ENCODE assay signal across 18 cellular contexts in genomic region chr10:88840104-88840503, GRCh38. TPM values are rescaled to one million over a fixed set of nuclear protein-coding genes. Genes with fewer than 3 reads are reported as not detected.
A peak's percentile ranks its signal among the peaks of the same experiment; 100 is the strongest.
DNase-seq lines count a peak whose midpoint lies in the region; ATAC-seq, FAIRE-seq and TF ChIP-seq lines count a peak whose summit lies in the region.
"Had no signal": no experiment of that assay in that cellular context is flagged by ENCODE, and none has a peak within 500 bp of the region (broad histone marks: within the 10 kb centered on the region; RNA-seq: fewer than 3 reads in every experiment).

No MANE protein-coding gene starts in this region.

- TF ChIP-seq POLR2A in HepG2 (IDR thresholded peaks at IDR 0.05; ENCODE audit: insufficient read depth in 1 of 2, low read depth in 2 of 2, low read length in 2 of 2) = no peak
- no peak for TF ChIP-seq POLR2A in stomach (IDR thresholded peaks at IDR 0.05)
- TF ChIP-seq POLR2A in H54 (IDR thresholded peaks at IDR 0.05; ENCODE audit: low read depth, low read length) = no peak

- POLR2A ChIA-PET in HepG2 (lab: Yijun Ruan, JAX) = no interaction called here

- no peak for ATAC-seq in HepG2
- ATAC-seq in left lobe of liver = peak; percentile 49
- no peak for ATAC-seq in HG03565 (IDR thresholded peaks at IDR 0.05; ENCODE audit: unreplicated experiment)

- intact Hi-C loops in HepG2 (cut with micrococcal nuclease; ENCODE audit: unreplicated experiment) (no loop called here), stomach (cut with DNase I; ENCODE audit: low total_unique reads) (no loop called here)
- intact Hi-C loops in dendritic cell treated with granulocyte-macrophage colony-stimulating factor and Interleukin-4, amounts not matched to agents 40 ng/mL and 50 ng/mL, for 4 days (cut with micrococcal nuclease) = loop anchor here (5.0 kb wide), 1 partner anchor 42 kb away; the partner anchor contains the start of gene STAMBPL1
- intact Hi-C loops in activated naive CD4-positive, alpha-beta T cell treated with anti-CD3 and anti-CD28 coated beads for 36 hours (cut with micrococcal nuclease) = no loop called here

- peaks cover 6% of the 10 kb centered on the region for H3K4me1 Mint-ChIP-seq in dendritic cell treated with granulocyte-macrophage colony-stimulating factor and Interleukin-4, amounts not matched to agents 40 ng/mL and 50 ng/mL, for 4 days (ENCODE audit: low read depth)
- H3K4me1 Mint-ChIP-seq in activated naive CD4-positive, alpha-beta T cell treated with anti-CD3 and anti-CD28 coated beads for 36 hours (ENCODE audit: low read depth) = no peaks in the 10 kb centered on the region

- H3K9ac ChIP-seq in liver (ENCODE audit: low read depth in 1 of 2, low read length in 2 of 2) = no peak overlapping the region
- no peak overlapping the region for H3K9ac ChIP-seq in HepG2 (ENCODE audit: insufficient read depth, low read depth, low read length)
- H3K9ac ChIP-seq: BLaER1 treated with 17β-estradiol and CSF1 and Interleukin-3, amounts not matched to agents 10 nM and 100 nM had no signal

- no peak overlapping the region for H3K4me2 ChIP-seq in HepG2 (ENCODE audit: low read depth, low read length)

- no peak for TF ChIP-seq CTCF in liver (IDR thresholded peaks at IDR 0.05; ENCODE audit: low read depth, low read length, missing input control)
- no peak for TF ChIP-seq CTCF in HepG2 (CRISPR knock-in tag; IDR thresholded peaks at IDR 0.05)
- no peak for TF ChIP-seq CTCF in stomach (IDR thresholded peaks at IDR 0.05)

- H3K4me3 ChIP-seq in liver (ENCODE audit: low read depth in 1 of 3, low read length in 3 of 3) (no peak overlapping the region), HepG2 (replicated peaks in 1 of 3; ENCODE audit: insufficient read depth in 1 of 3, low read depth in 2 of 3, low read length in 3 of 3) (no peak overlapping the region), stomach (peak overlapping the region in 1 of 4 donors; percentile 10)
- H3K4me3 ChIP-seq: BLaER1 treated with 17β-estradiol and CSF1 and Interleukin-3, amounts not matched to agents 10 nM and 100 nM had no signal

- CTCF ChIA-PET in HepG2 (lab: Yijun Ruan, JAX; ENCODE audit: low intra/inter-chr PET ratio, low total read pairs) = no interaction called here
- CTCF ChIA-PET in activated naive CD4-positive, alpha-beta T cell treated with anti-CD3 and anti-CD28 coated beads for 36 hours (lab: Charles Lee) = interaction anchor here (1.0 to 17.1 kb wide), 5 partner anchors 8 to 377 kb away, joined by 3 to 448 read pairs (median 3); no protein-coding TSS in a partner anchor

- DNase-seq in HepG2 (ENCODE audit: low spot score) (no peak), left lobe of liver (ENCODE audit: low spot score) (no peak), stomach (no peak), H54 (ENCODE audit: insufficient read length, low spot score) (no peak)
- no peak for DNase-seq in activated naive CD4-positive, alpha-beta T cell treated with anti-CD3 and anti-CD28 coated beads for 36 hours
- DNase-seq: NCI-H187 treated with DMSO at 0.1 percent for 48 hours, NCI-H69 had no signal

- H3K27ac ChIP-seq in liver (ENCODE audit: low read depth in 1 of 2, low read length in 2 of 2) (peak overlapping the region; percentile 83 to 87), HepG2 (ENCODE audit: extremely low read length, insufficient read depth, low read length) (no peak overlapping the region), stomach (peak overlapping the region in 4 of 5 donors; percentile 67 to 88 (median 73))
- H3K27ac ChIP-seq: BLaER1 treated with 17β-estradiol and CSF1 and Interleukin-3, amounts not matched to agents 10 nM and 100 nM had no signal

- no TSS peak for BruUV-seq in HepG2 (replicated peaks; lab: Mats Ljungman, UMichigan)

- no peaks in the 10 kb centered on the region for H4K20me1 ChIP-seq in HepG2 (ENCODE audit: insufficient read depth, low read length)

- FAIRE-seq in HepG2 (lab: Jason Lieb, UNC) (no peak), H54 (lab: Jason Lieb, UNC) (no peak)
- FAIRE-seq: GM12892, H1, HTR-8/SVneo had no signal

- no peak overlapping the region for H3K4me3 Mint-ChIP-seq in dendritic cell treated with granulocyte-macrophage colony-stimulating factor and Interleukin-4, amounts not matched to agents 40 ng/mL and 50 ng/mL, for 4 days
- no peak overlapping the region for H3K4me3 Mint-ChIP-seq in activated naive CD4-positive, alpha-beta T cell treated with anti-CD3 and anti-CD28 coated beads for 36 hours

- no peak for TF ChIP-seq RAD21 in liver (IDR thresholded peaks at IDR 0.05)
- TF ChIP-seq RAD21 in HepG2 (CRISPR knock-in tag; IDR thresholded peaks at IDR 0.05) = no peak

- H3K27ac Mint-ChIP-seq in dendritic cell treated with granulocyte-macrophage colony-stimulating factor and Interleukin-4, amounts not matched to agents 40 ng/mL and 50 ng/mL, for 4 days = peak overlapping the region; percentile 88
- H3K27ac Mint-ChIP-seq in activated naive CD4-positive, alpha-beta T cell treated with anti-CD3 and anti-CD28 coated beads for 36 hours = no peak overlapping the region

- H3K4me1 ChIP-seq in liver (ENCODE audit: control insufficient read depth in 4 of 4, insufficient read depth in 4 of 4, low read length in 3 of 4) (peaks cover 7 to 17% (median 8%) of the 10 kb centered on the region in 4 donors), HepG2 (ENCODE audit: insufficient read depth, low read length) (no peaks in the 10 kb centered on the region), stomach (peaks cover 15 to 70% (median 34%) of the 10 kb centered on the region in 4 donors)

- no peaks in the 10 kb centered on the region for H3K27me3 Mint-ChIP-seq in dendritic cell treated with granulocyte-macrophage colony-stimulating factor and Interleukin-4, amounts not matched to agents 40 ng/mL and 50 ng/mL, for 4 days
- peaks cover 8% of the 10 kb centered on the region for H3K27me3 Mint-ChIP-seq in activated naive CD4-positive, alpha-beta T cell treated with anti-CD3 and anti-CD28 coated beads for 36 hours (ENCODE audit: low read depth)

- H2AFZ ChIP-seq in HepG2 (ENCODE audit: low read length) = no peak overlapping the region

- WGBS in liver = 45% methylated on average over 3 of the region's 3 CpGs
- 2% methylated on average over 3 of the region's 3 CpGs for WGBS in HepG2 (ENCODE audit: low lambda C conversion rate)
- WGBS in stomach, 5 donors = 41 to 55% (median 44%) methylated on average over 3 of the region's 3 CpGs

- H3K36me3 Mint-ChIP-seq in dendritic cell treated with granulocyte-macrophage colony-stimulating factor and Interleukin-4, amounts not matched to agents 40 ng/mL and 50 ng/mL, for 4 days (ENCODE audit: low read depth) = no peaks in the 10 kb centered on the region
- H3K36me3 Mint-ChIP-seq in activated naive CD4-positive, alpha-beta T cell treated with anti-CD3 and anti-CD28 coated beads for 36 hours (ENCODE audit: low read depth) = no peaks in the 10 kb centered on the region

- no peaks in the 10 kb centered on the region for H3K9me3 Mint-ChIP-seq in dendritic cell treated with granulocyte-macrophage colony-stimulating factor and Interleukin-4, amounts not matched to agents 40 ng/mL and 50 ng/mL, for 4 days
- no peaks in the 10 kb centered on the region for H3K9me3 Mint-ChIP-seq in activated naive CD4-positive, alpha-beta T cell treated with anti-CD3 and anti-CD28 coated beads for 36 hours

- H3K79me2 ChIP-seq in HepG2 (ENCODE audit: insufficient read depth, low read length) = no peaks in the 10 kb centered on the region

- H3K36me3 ChIP-seq in liver (ENCODE audit: control insufficient read depth in 4 of 4, insufficient read depth in 3 of 4, low read depth in 1 of 4, low read length in 3 of 4) = no peaks in the 10 kb centered on the region
- H3K36me3 ChIP-seq in HepG2 (replicated peaks in 1 of 2; ENCODE audit: control insufficient read depth in 1 of 2, insufficient read depth in 2 of 2, low read length in 2 of 2) = no peaks in the 10 kb centered on the region
- H3K36me3 ChIP-seq in stomach = no peaks in the 10 kb centered on the region
- H3K36me3 ChIP-seq: BLaER1 treated with 17β-estradiol and CSF1 and Interleukin-3, amounts not matched to agents 10 nM and 100 nM had no signal

- in situ Hi-C loops in HepG2 (cut with HindIII; ENCODE audit: extremely low pct_ligation_motif_present, low pct_unique_long_range_greater_than_20kb) = loop anchor here (25.0 kb wide), 1 partner anchor 372 kb away; the partner anchor contains the start of gene CH25H

- H3K9me3 ChIP-seq in liver (ENCODE audit: control insufficient read depth in 4 of 4, low read length in 3 of 4) (no peaks in the 10 kb centered on the region), HepG2 (ENCODE audit: low read length) (no peaks in the 10 kb centered on the region), stomach (no peaks in the 10 kb centered on the region)
- H3K9me3 ChIP-seq: BLaER1 treated with 17β-estradiol and CSF1 and Interleukin-3, amounts not matched to agents 10 nM and 100 nM had no signal

- H3K27me3 ChIP-seq in liver (ENCODE audit: control insufficient read depth in 4 of 4, insufficient read depth in 4 of 4, low read length in 3 of 4) (no peaks in the 10 kb centered on the region), HepG2 (ENCODE audit: control insufficient read depth in 1 of 2, insufficient read depth in 2 of 2, low read length in 2 of 2) (no peaks in the 10 kb centered on the region; a peak in 2 of 5 replicates), stomach (no peaks in the 10 kb centered on the region)
- H3K27me3 ChIP-seq: BLaER1 treated with 17β-estradiol and CSF1 and Interleukin-3, amounts not matched to agents 10 nM and 100 nM had no signal

- TF ChIP-seq EP300 in HepG2 (IDR thresholded peaks at IDR 0.05; ENCODE audit: low read depth in 2 of 2, low read length in 2 of 2) (no peak), HepG2 (CRISPR knock-in tag; IDR thresholded peaks at IDR 0.05; ENCODE audit: borderline replicate concordance) (no peak), stomach (IDR thresholded peaks at IDR 0.05) (no peak)

RNA-seq across cellular contexts. Expression of gene ANKRD22, which starts 11.5 kb away (rescaled TPM):
- total RNA-seq in liver (1 to 10 TPM in 1 of 2 donors, under 1 TPM in 1; 0.42 to 1.0 TPM), HepG2 (2016; rRNA removed; fragmentation: Illumina TruSeq; extraction: Trizol) (not detected in 2 replicates), left lobe of liver (not detected), stomach (10 to 100 TPM in 3 of 5 donors, 1 to 10 TPM in 2; 6.4 to 63.9 (median 13.8) TPM)
- polyA plus RNA-seq in liver (under 1 TPM; 0.38 to 0.43 TPM), HepG2 (2011; rRNA removed) (not detected in 2 replicates), stomach (10 to 100 TPM; 35.0 to 45.5 (median 37.9) TPM)
- total RNA-seq in HepG2 (2016; cell fraction: cytosol; rRNA removed; fragmentation: Illumina TruSeq; extraction: Trizol; ENCODE audit: low read depth) = not detected in 2 replicates
- not detected in 2 replicates for total RNA-seq in HepG2 (2016; cell fraction: insoluble cytoplasmic fraction; rRNA removed; fragmentation: Illumina TruSeq; extraction: Trizol)
- not detected in 2 replicates for total RNA-seq in HepG2 (2016; cell fraction: membrane; rRNA removed; fragmentation: Illumina TruSeq; extraction: Trizol)
- not detected in 2 replicates for total RNA-seq in HepG2 (2016; cell fraction: nucleus; rRNA removed; fragmentation: Illumina TruSeq; extraction: Trizol)
- polyA plus RNA-seq in HepG2 (2011; cell fraction: cytosol; rRNA removed) = not detected in 2 replicates
- not detected in 2 replicates for polyA plus RNA-seq in HepG2 (2011; cell fraction: nucleus; rRNA removed)
- polyA plus RNA-seq in HepG2 (2012) = not detected in 2 replicates
- not detected in 2 replicates for polyA plus RNA-seq in HepG2 (2016; cell fraction: cytosol; fragmentation: Illumina TruSeq; extraction: Trizol; ENCODE audit: low read depth)
- polyA plus RNA-seq in HepG2 (2016; cell fraction: insoluble cytoplasmic fraction; fragmentation: Illumina TruSeq; extraction: Trizol; ENCODE audit: low read depth) = not detected in 2 replicates
- polyA plus RNA-seq in HepG2 (2016; cell fraction: membrane; fragmentation: Illumina TruSeq; extraction: Trizol; ENCODE audit: low read depth) = not detected in 2 replicates
- polyA plus RNA-seq in HepG2 (2016; cell fraction: nucleus; fragmentation: Illumina TruSeq; extraction: Trizol; ENCODE audit: insufficient read depth, low read depth) = not detected in 2 replicates
- polyA minus RNA-seq in HepG2 (2011; rRNA and poly(A)+ RNA removed; ENCODE audit: low replicate concordance) = not detected in 2 replicates
- not detected in 2 replicates for polyA minus RNA-seq in HepG2 (2011; cell fraction: cytosol; rRNA and poly(A)+ RNA removed)
- not detected in 2 replicates for polyA minus RNA-seq in HepG2 (2011; cell fraction: nucleus; rRNA and poly(A)+ RNA removed)
- under 1 TPM in 1 of 2 experiments, not detected in 1; 0.12 TPM for total RNA-seq in activated naive CD4-positive, alpha-beta T cell treated with anti-CD3 and anti-CD28 coated beads for 36 hours
- total RNA-seq: A172, H1, OCI-LY7, RPMI7951 had no signal

RNA-seq across cellular contexts. Expression of gene LIPM, which starts 37.6 kb away (rescaled TPM):
- not detected for total RNA-seq in liver
- polyA plus RNA-seq in liver = not detected
- not detected in 2 replicates for total RNA-seq in HepG2 (2016; rRNA removed; fragmentation: Illumina TruSeq; extraction: Trizol)
- not detected in 2 replicates for total RNA-seq in HepG2 (2016; cell fraction: cytosol; rRNA removed; fragmentation: Illumina TruSeq; extraction: Trizol; ENCODE audit: low read depth)
- total RNA-seq in HepG2 (2016; cell fraction: insoluble cytoplasmic fraction; rRNA removed; fragmentation: Illumina TruSeq; extraction: Trizol) = not detected in 2 replicates
- not detected in 2 replicates for total RNA-seq in HepG2 (2016; cell fraction: membrane; rRNA removed; fragmentation: Illumina TruSeq; extraction: Trizol)
- not detected in 2 replicates for total RNA-seq in HepG2 (2016; cell fraction: nucleus; rRNA removed; fragmentation: Illumina TruSeq; extraction: Trizol)
- not detected in 2 replicates for polyA plus RNA-seq in HepG2 (2011; rRNA removed)
- polyA plus RNA-seq in HepG2 (2011; cell fraction: cytosol; rRNA removed) = not detected in 2 replicates
- polyA plus RNA-seq in HepG2 (2011; cell fraction: nucleus; rRNA removed) = not detected in 2 replicates
- not detected in 2 replicates for polyA plus RNA-seq in HepG2 (2012)
- not detected in 2 replicates for polyA plus RNA-seq in HepG2 (2016; cell fraction: cytosol; fragmentation: Illumina TruSeq; extraction: Trizol; ENCODE audit: low read depth)
- not detected in 2 replicates for polyA plus RNA-seq in HepG2 (2016; cell fraction: insoluble cytoplasmic fraction; fragmentation: Illumina TruSeq; extraction: Trizol; ENCODE audit: low read depth)
- polyA plus RNA-seq in HepG2 (2016; cell fraction: membrane; fragmentation: Illumina TruSeq; extraction: Trizol; ENCODE audit: low read depth) = not detected in 2 replicates
- not detected in 2 replicates for polyA plus RNA-seq in HepG2 (2016; cell fraction: nucleus; fragmentation: Illumina TruSeq; extraction: Trizol; ENCODE audit: insufficient read depth, low read depth)
- polyA minus RNA-seq in HepG2 (2011; rRNA and poly(A)+ RNA removed; ENCODE audit: low replicate concordance) = 0.26 TPM in 1 of 2 replicates, not detected in the other
- not detected in 2 replicates for polyA minus RNA-seq in HepG2 (2011; cell fraction: cytosol; rRNA and poly(A)+ RNA removed)
- polyA minus RNA-seq in HepG2 (2011; cell fraction: nucleus; rRNA and poly(A)+ RNA removed) = not detected in 2 replicates
- total RNA-seq in left lobe of liver = not detected
- total RNA-seq in stomach = not detected
- not detected for polyA plus RNA-seq in stomach
- not detected for total RNA-seq in activated naive CD4-positive, alpha-beta T cell treated with anti-CD3 and anti-CD28 coated beads for 36 hours
- total RNA-seq: A172, H1, LHCN-M2, OCI-LY7, RPMI7951 had no signal
- polyA plus RNA-seq: H1 had no signal

RNA-seq across cellular contexts. Expression of gene STAMBPL1, which starts 39.9 kb away (rescaled TPM):
- total RNA-seq in liver = 1 to 10 TPM; 5.5 to 8.0 TPM
- polyA plus RNA-seq in liver = 1 to 10 TPM; 1.3 to 1.9 TPM
- 1.5 and 1.6 TPM in 2 replicates for total RNA-seq in HepG2 (2016; rRNA removed; fragmentation: Illumina TruSeq; extraction: Trizol)
- 0.79 and 1.1 TPM in 2 replicates for total RNA-seq in HepG2 (2016; cell fraction: cytosol; rRNA removed; fragmentation: Illumina TruSeq; extraction: Trizol; ENCODE audit: low read depth)
- total RNA-seq in HepG2 (2016; cell fraction: insoluble cytoplasmic fraction; rRNA removed; fragmentation: Illumina TruSeq; extraction: Trizol) = 1.7 TPM in 2 replicates
- 1.5 and 1.6 TPM in 2 replicates for total RNA-seq in HepG2 (2016; cell fraction: membrane; rRNA removed; fragmentation: Illumina TruSeq; extraction: Trizol)
- 3.3 and 3.9 TPM in 2 replicates for total RNA-seq in HepG2 (2016; cell fraction: nucleus; rRNA removed; fragmentation: Illumina TruSeq; extraction: Trizol)
- polyA plus RNA-seq in HepG2 (2011; rRNA removed) = 1.0 and 1.4 TPM in 2 replicates
- polyA plus RNA-seq in HepG2 (2011; cell fraction: cytosol; rRNA removed) = 0.82 and 0.91 TPM in 2 replicates
- 1.6 and 2.4 TPM in 2 replicates for polyA plus RNA-seq in HepG2 (2011; cell fraction: nucleus; rRNA removed)
- 0.62 and 0.73 TPM in 2 replicates for polyA plus RNA-seq in HepG2 (2012)
- polyA plus RNA-seq in HepG2 (2016; cell fraction: cytosol; fragmentation: Illumina TruSeq; extraction: Trizol; ENCODE audit: low read depth) = 0.42 and 0.52 TPM in 2 replicates
- polyA plus RNA-seq in HepG2 (2016; cell fraction: insoluble cytoplasmic fraction; fragmentation: Illumina TruSeq; extraction: Trizol; ENCODE audit: low read depth) = 1.2 and 1.9 TPM in 2 replicates
- polyA plus RNA-seq in HepG2 (2016; cell fraction: membrane; fragmentation: Illumina TruSeq; extraction: Trizol; ENCODE audit: low read depth) = 0.41 and 0.76 TPM in 2 replicates
- 0.38 and 1.6 TPM in 2 replicates for polyA plus RNA-seq in HepG2 (2016; cell fraction: nucleus; fragmentation: Illumina TruSeq; extraction: Trizol; ENCODE audit: insufficient read depth, low read depth)
- 1.6 and 17.0 TPM in 2 replicates for polyA minus RNA-seq in HepG2 (2011; rRNA and poly(A)+ RNA removed; ENCODE audit: low replicate concordance)
- polyA minus RNA-seq in HepG2 (2011; cell fraction: cytosol; rRNA and poly(A)+ RNA removed) = 0.49 and 0.62 TPM in 2 replicates
- polyA minus RNA-seq in HepG2 (2011; cell fraction: nucleus; rRNA and poly(A)+ RNA removed) = 5.2 and 5.8 TPM in 2 replicates
- total RNA-seq in left lobe of liver = 1.8 TPM
- 10 to 100 TPM in 3 of 5 donors, 1 to 10 TPM in 2; 6.7 to 40.8 (median 10.7) TPM for total RNA-seq in stomach
- 1 to 10 TPM; 3.2 to 7.4 (median 5.2) TPM for polyA plus RNA-seq in stomach
- 10 to 100 TPM; 23.2 to 23.6 TPM for total RNA-seq in activated naive CD4-positive, alpha-beta T cell treated with anti-CD3 and anti-CD28 coated beads for 36 hours
